1 cellular context compared by ENCODE assay signal in genomic region chr9:37446401-37446800, GRCh38.
TF ChIP-seq lines count a peak whose summit lies in the region.

No MANE protein-coding gene starts in this region.

TF ChIP-seq in HepG2, 621 proteins besides CTCF, POLR2A, EP300 and RAD21:
- TF ChIP-seq ZNF234 (CRISPR knock-in tag; conservative IDR thresholded peaks at IDR 0.05) (no peak), ZNF101 (CRISPR knock-in tag; IDR thresholded peaks at IDR 0.05; ENCODE audit: borderline replicate concordance, low read depth) (no peak), FOXP4 (CRISPR knock-in tag; IDR thresholded peaks at IDR 0.05) (no peak), TFAP4 (IDR thresholded peaks at IDR 0.05; ENCODE audit: borderline replicate concordance, low read depth) (no peak), PHF20 (CRISPR knock-in tag; IDR thresholded peaks at IDR 0.05) (no peak), SMARCC2 (IDR thresholded peaks at IDR 0.05) (no peak), ZNF343 (CRISPR knock-in tag; IDR thresholded peaks at IDR 0.05) (no peak), SRF (IDR thresholded peaks at IDR 0.05; ENCODE audit: low read depth, low read length) (no peak), ZBTB39 (CRISPR knock-in tag; IDR thresholded peaks at IDR 0.05) (no peak), MIER3 (CRISPR knock-in tag; IDR thresholded peaks at IDR 0.05; ENCODE audit: borderline replicate concordance) (no peak), ZNF512 (CRISPR knock-in tag; IDR thresholded peaks at IDR 0.05) (no peak), SKIL (CRISPR knock-in tag; IDR thresholded peaks at IDR 0.05; ENCODE audit: borderline replicate concordance) (no peak), ZNF660 (CRISPR knock-in tag; IDR thresholded peaks at IDR 0.05; ENCODE audit: borderline replicate concordance, low read depth) (no peak), HNRNPUL1 (IDR thresholded peaks at IDR 0.05; ENCODE audit: low read depth, low read length) (no peak), ZHX2 (IDR thresholded peaks at IDR 0.05; ENCODE audit: low read depth) (no peak), ZHX2 (CRISPR knock-in tag; IDR thresholded peaks at IDR 0.05; ENCODE audit: borderline replicate concordance) (no peak)
